In the genomic region with DNA sequence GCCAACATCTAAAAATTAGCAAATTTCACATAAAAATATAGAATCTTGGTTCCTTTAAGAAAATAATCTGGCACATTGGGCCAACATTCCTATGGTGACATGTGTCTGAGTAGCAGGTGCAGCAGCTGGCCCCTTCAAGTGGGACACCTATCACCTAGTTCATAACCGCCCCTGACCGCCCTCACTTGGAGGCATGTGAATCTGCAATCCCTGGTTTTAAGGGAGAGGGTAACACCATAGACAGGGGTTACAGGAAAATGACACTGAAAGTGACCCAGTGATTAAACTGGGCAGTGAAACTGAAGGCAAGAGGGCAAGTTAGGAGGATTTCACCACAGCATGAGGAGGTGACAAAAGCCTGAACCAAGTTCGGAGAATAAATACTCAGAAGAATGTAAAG, we compare ENCODE assay signal across 9 cellular contexts. TPM values are rescaled to one million over a fixed set of nuclear protein-coding genes. Genes with fewer than 3 reads are reported as not detected.
DNase-seq lines count a peak whose midpoint lies in the region; ATAC-seq, FAIRE-seq and TF ChIP-seq lines count a peak whose summit lies in the region.
"Had no signal": no experiment of that assay in that cellular context is flagged by ENCODE, and none has a peak within 500 bp of the region (broad histone marks: within the 10 kb centered on the region; RNA-seq: fewer than 3 reads in every experiment).

No MANE protein-coding gene starts in this region.

- H3K9me3 ChIP-seq in body of pancreas (no peaks in the 10 kb centered on the region), muscle layer of duodenum (ENCODE audit: control insufficient read depth in 1 of 2, low read length in 2 of 2) (no peaks in the 10 kb centered on the region)

- H3K27me3 ChIP-seq in HL-60 (ENCODE audit: insufficient read depth, poor library complexity, severe bottlenecking) = no peaks in the 10 kb centered on the region
- H3K27me3 ChIP-seq in body of pancreas = no peaks in the 10 kb centered on the region
- no peaks in the 10 kb centered on the region for H3K27me3 ChIP-seq in muscle layer of duodenum (ENCODE audit: low read depth, low read length)

- 31 to 36% methylated on average over 3 of the region's 3 CpGs for WGBS in body of pancreas, 2 donors

- FAIRE-seq in frontal cortex (lab: Jason Lieb, UNC) = no peak

- ATAC-seq in body of pancreas (no peak), HG03571 (IDR thresholded peaks at IDR 0.05; ENCODE audit: unreplicated experiment) (no peak)

- TF ChIP-seq POLR2A in body of pancreas (IDR thresholded peaks at IDR 0.05) = peak in 2 of 3 donors; percentile 42 to 46

- intact Hi-C loops in body of pancreas (cut with DNase I) = no loop called here

- no peak overlapping the region for H3K27ac ChIP-seq in HL-60 (replicated peaks)
- peak overlapping the region in 3 of 4 donors; percentile 68 to 89 (median 79) for H3K27ac ChIP-seq in body of pancreas
- no peak overlapping the region for H3K27ac ChIP-seq in muscle layer of duodenum (ENCODE audit: low read length)

- TF ChIP-seq CTCF in AG09309 (IDR thresholded peaks at IDR 0.05; ENCODE audit: control insufficient read depth, insufficient read depth, low read depth, low read length, missing control alignments) (no peak), HL-60 (IDR thresholded peaks at IDR 0.05; ENCODE audit: insufficient read depth, low read length) (no peak), body of pancreas (IDR thresholded peaks at IDR 0.05) (peak in 1 of 7 experiments; percentile 17)

- DNase-seq in AG09309 (ENCODE audit: low read depth) (no peak), HL-60 (ENCODE audit: low read depth in 1 of 2, low spot score in 1 of 2) (no peak), body of pancreas (peak; percentile 48 to 74 (median 57)), Kasumi-1 (lab: John Stamatoyannopoulos, UW) (no peak), frontal cortex (ENCODE audit: low spot score in 2 of 2) (no peak)
- no peak for DNase-seq in stimulated activated CD4-positive, alpha-beta T cell treated with anti-CD3 and anti-CD28 coated beads, Interleukin-12 subunit alpha, Interleukin-12 subunit beta, amount 100 ng/mL, for 4 hours
- DNase-seq: activated CD8-positive, alpha-beta memory T cell treated with anti-CD3 and anti-CD28 coated beads for 24 hours had no signal

- peaks cover 31% of the 10 kb centered on the region for H3K4me1 ChIP-seq in body of pancreas
- H3K4me1 ChIP-seq in muscle layer of duodenum (ENCODE audit: control insufficient read depth in 1 of 2, insufficient read depth in 2 of 2, low read length in 2 of 2) = peaks cover 4 to 24% of the 10 kb centered on the region in 2 donors

- no peaks in the 10 kb centered on the region for H3K36me3 ChIP-seq in body of pancreas (replicated peaks in 1 of 2; ENCODE audit: insufficient read depth in 1 of 2, low read depth in 2 of 2)
- no peaks in the 10 kb centered on the region for H3K36me3 ChIP-seq in muscle layer of duodenum (ENCODE audit: control insufficient read depth in 1 of 2, insufficient read depth in 2 of 2, low read length in 2 of 2)

- H3K4me3 ChIP-seq in AG09309 (ENCODE audit: control insufficient read depth, low read depth, low read length) (peak overlapping the region; percentile 97), HL-60 (replicated peaks; ENCODE audit: insufficient read depth, low read length) (peak overlapping the region; percentile 87), body of pancreas (peak overlapping the region in 1 of 2 donors; percentile 44), muscle layer of duodenum (ENCODE audit: low read depth in 1 of 2, low read length in 2 of 2) (peak overlapping the region; percentile 93 to 96)

RNA-seq across cellular contexts. Expression of a gene that starts 1.1 kb away (rescaled TPM):
- 10 to 100 TPM; 21.4 to 28.3 TPM for total RNA-seq in body of pancreas
- total RNA-seq in frontal cortex = 33.0 TPM

Comparison
In these comparisons a context has a peak if more than half of its experiments do, and no peak if none do; other contexts are left out.
1. DNase-seq: peak in body of pancreas (4 of 4); none in AG09309 (single experiment), HL-60 (0 of 2), stimulated activated CD4-positive, alpha-beta T cell treated with anti-CD3 and anti-CD28 coated beads, Interleukin-12 subunit alpha, Interleukin-12 subunit beta, amount 100 ng/mL, for 4 hours (single experiment), Kasumi-1 (0 of 2) and frontal cortex (0 of 2).
2. H3K27ac ChIP-seq: peak in body of pancreas (3 of 4); none in HL-60 (single experiment) and muscle layer of duodenum (single experiment).